ENCODE assay signal across 1 cellular context in the genomic region with DNA sequence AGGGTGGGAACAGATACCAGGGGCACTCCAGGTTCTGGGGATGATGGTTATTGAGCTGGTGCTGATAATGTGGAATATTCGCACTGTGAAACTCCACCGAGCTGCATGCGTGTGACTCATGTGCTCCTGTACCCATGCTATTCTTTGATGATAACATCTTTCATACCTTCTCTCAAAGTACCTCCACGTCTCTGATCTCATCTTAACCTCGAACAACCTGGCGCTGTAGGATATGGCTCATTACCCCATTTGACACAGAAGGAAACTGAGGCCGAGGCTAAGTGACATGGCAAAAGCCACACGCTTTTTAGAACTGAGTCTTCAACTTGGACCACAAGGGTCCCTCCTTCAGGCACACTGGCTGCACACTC.
TF ChIP-seq lines count a peak whose summit lies in the region.

No MANE protein-coding gene starts in this region.

TF ChIP-seq in GM23338, 12 proteins besides CTCF, POLR2A, EP300 and RAD21 (continued from another document):
- TF ChIP-seq, protein P1, sequence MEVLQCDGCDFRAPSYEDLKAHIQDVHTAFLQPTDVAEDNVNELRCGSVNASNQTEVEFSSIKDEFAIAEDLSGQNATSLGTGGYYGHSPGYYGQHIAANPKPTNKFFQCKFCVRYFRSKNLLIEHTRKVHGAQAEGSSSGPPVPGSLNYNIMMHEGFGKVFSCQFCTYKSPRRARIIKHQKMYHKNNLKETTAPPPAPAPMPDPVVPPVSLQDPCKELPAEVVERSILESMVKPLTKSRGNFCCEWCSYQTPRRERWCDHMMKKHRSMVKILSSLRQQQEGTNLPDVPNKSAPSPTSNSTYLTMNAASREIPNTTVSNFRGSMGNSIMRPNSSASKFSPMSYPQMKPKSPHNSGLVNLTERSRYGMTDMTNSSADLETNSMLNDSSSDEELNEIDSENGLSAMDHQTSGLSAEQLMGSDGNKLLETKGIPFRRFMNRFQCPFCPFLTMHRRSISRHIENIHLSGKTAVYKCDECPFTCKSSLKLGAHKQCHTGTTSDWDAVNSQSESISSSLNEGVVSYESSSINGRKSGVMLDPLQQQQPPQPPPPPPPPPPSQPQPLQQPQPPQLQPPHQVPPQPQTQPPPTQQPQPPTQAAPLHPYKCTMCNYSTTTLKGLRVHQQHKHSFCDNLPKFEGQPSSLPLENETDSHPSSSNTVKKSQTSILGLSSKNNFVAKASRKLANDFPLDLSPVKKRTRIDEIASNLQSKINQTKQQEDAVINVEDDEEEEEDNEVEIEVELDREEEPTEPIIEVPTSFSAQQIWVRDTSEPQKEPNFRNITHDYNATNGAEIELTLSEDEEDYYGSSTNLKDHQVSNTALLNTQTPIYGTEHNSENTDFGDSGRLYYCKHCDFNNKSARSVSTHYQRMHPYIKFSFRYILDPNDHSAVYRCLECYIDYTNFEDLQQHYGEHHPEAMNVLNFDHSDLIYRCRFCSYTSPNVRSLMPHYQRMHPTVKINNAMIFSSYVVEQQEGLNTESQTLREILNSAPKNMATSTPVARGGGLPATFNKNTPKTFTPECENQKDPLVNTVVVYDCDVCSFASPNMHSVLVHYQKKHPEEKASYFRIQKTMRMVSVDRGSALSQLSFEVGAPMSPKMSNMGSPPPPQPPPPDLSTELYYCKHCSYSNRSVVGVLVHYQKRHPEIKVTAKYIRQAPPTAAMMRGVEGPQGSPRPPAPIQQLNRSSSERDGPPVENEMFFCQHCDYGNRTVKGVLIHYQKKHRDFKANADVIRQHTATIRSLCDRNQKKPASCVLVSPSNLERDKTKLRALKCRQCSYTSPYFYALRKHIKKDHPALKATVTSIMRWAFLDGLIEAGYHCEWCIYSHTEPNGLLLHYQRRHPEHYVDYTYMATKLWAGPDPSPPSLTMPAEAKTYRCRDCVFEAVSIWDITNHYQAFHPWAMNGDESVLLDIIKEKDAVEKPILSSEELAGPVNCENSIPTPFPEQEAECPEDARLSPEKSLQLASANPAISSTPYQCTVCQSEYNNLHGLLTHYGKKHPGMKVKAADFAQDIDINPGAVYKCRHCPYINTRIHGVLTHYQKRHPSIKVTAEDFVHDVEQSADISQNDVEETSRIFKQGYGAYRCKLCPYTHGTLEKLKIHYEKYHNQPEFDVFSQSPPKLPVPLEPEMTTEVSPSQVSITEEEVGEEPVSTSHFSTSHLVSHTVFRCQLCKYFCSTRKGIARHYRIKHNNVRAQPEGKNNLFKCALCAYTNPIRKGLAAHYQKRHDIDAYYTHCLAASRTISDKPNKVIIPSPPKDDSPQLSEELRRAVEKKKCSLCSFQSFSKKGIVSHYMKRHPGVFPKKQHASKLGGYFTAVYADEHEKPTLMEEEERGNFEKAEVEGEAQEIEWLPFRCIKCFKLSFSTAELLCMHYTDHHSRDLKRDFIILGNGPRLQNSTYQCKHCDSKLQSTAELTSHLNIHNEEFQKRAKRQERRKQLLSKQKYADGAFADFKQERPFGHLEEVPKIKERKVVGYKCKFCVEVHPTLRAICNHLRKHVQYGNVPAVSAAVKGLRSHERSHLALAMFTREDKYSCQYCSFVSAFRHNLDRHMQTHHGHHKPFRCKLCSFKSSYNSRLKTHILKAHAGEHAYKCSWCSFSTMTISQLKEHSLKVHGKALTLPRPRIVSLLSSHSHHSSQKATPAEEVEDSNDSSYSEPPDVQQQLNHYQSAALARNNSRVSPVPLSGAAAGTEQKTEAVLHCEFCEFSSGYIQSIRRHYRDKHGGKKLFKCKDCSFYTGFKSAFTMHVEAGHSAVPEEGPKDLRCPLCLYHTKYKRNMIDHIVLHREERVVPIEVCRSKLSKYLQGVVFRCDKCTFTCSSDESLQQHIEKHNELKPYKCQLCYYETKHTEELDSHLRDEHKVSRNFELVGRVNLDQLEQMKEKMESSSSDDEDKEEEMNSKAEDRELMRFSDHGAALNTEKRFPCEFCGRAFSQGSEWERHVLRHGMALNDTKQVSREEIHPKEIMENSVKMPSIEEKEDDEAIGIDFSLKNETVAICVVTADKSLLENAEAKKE (CRISPR knock-in tag; IDR thresholded peaks at IDR 0.05), result no peak
